In genomic region chr17:72123964-72124791, GRCh38 we compare ENCODE assay signal across 1 cellular context.
A peak's percentile ranks its signal among the peaks of the same experiment; 100 is the strongest.
TF ChIP-seq lines count a peak whose summit lies in the region.

No MANE protein-coding gene starts in this region.

TF ChIP-seq in HepG2, 621 proteins besides CTCF, POLR2A, EP300 and RAD21 (continued from another document and continues in another):
- TF ChIP-seq, protein P1, sequence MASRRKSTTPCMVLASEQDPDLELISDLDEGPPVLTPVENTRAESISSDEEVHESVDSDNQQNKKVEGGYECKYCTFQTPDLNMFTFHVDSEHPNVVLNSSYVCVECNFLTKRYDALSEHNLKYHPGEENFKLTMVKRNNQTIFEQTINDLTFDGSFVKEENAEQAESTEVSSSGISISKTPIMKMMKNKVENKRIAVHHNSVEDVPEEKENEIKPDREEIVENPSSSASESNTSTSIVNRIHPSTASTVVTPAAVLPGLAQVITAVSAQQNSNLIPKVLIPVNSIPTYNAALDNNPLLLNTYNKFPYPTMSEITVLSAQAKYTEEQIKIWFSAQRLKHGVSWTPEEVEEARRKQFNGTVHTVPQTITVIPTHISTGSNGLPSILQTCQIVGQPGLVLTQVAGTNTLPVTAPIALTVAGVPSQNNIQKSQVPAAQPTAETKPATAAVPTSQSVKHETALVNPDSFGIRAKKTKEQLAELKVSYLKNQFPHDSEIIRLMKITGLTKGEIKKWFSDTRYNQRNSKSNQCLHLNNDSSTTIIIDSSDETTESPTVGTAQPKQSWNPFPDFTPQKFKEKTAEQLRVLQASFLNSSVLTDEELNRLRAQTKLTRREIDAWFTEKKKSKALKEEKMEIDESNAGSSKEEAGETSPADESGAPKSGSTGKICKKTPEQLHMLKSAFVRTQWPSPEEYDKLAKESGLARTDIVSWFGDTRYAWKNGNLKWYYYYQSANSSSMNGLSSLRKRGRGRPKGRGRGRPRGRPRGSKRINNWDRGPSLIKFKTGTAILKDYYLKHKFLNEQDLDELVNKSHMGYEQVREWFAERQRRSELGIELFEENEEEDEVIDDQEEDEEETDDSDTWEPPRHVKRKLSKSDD (CRISPR knock-in tag; IDR thresholded peaks at IDR 0.05; ENCODE audit: low read depth), result no peak
- TF ChIP-seq ELF4 (CRISPR knock-in tag; IDR thresholded peaks at IDR 0.05; ENCODE audit: borderline replicate concordance) (no peak; the same call in 1 of the 2 replicates), MXD1 (CRISPR knock-in tag; IDR thresholded peaks at IDR 0.05) (no peak), ZC3H13 (CRISPR knock-in tag; IDR thresholded peaks at IDR 0.05) (peak; percentile 98), POLR2AphosphoS5 (IDR thresholded peaks at IDR 0.05; ENCODE audit: low read depth, low read length) (peak; percentile 70), ZNF224 (CRISPR knock-in tag; IDR thresholded peaks at IDR 0.05) (no peak), ZNF343 (CRISPR knock-in tag; IDR thresholded peaks at IDR 0.05) (no peak), ZNF530 (CRISPR knock-in tag; IDR thresholded peaks at IDR 0.05; ENCODE audit: low read depth) (no peak), SYNCRIP (IDR thresholded peaks at IDR 0.05; ENCODE audit: insufficient read depth, low read depth, low read length) (no peak), SMYD3 (CRISPR knock-in tag; IDR thresholded peaks at IDR 0.05) (no peak), ZBTB14 (CRISPR knock-in tag; IDR thresholded peaks at IDR 0.05) (peak; percentile 30; the same call in 1 of the 2 replicates), ATRX (CRISPR knock-in tag; IDR thresholded peaks at IDR 0.05; ENCODE audit: borderline replicate concordance) (no peak), NFE2L1 (CRISPR knock-in tag; IDR thresholded peaks at IDR 0.05; ENCODE audit: borderline replicate concordance) (no peak), CCDC6 (CRISPR knock-in tag; IDR thresholded peaks at IDR 0.05) (no peak), EHMT2 (IDR thresholded peaks at IDR 0.05; ENCODE audit: borderline replicate concordance, low read depth, low read length) (no peak), ZNF777 (CRISPR knock-in tag; IDR thresholded peaks at IDR 0.05) (0 out of 2 replicates have a peak, but pooled peaks have one; percentile 13), ZFP82 (CRISPR knock-in tag; IDR thresholded peaks at IDR 0.05; ENCODE audit: borderline replicate concordance) (no peak), ZFP62 (CRISPR knock-in tag; IDR thresholded peaks at IDR 0.05) (no peak), SP1 (IDR thresholded peaks at IDR 0.05) (no peak), SP1 (CRISPR knock-in tag; IDR thresholded peaks at IDR 0.05) (no peak), ZNF644 (CRISPR knock-in tag; IDR thresholded peaks at IDR 0.05; ENCODE audit: low read depth) (no peak), ZIK1 (CRISPR knock-in tag; IDR thresholded peaks at IDR 0.05; ENCODE audit: borderline replicate concordance, low read depth) (no peak), RBAK (CRISPR knock-in tag; IDR thresholded peaks at IDR 0.05) (no peak), NCOA2 (CRISPR knock-in tag; IDR thresholded peaks at IDR 0.05) (no peak), ZNF136 (CRISPR knock-in tag; IDR thresholded peaks at IDR 0.05; ENCODE audit: low read depth) (no peak), SP140L (CRISPR knock-in tag; IDR thresholded peaks at IDR 0.05; ENCODE audit: borderline replicate concordance) (no peak), ZNF24 (IDR thresholded peaks at IDR 0.05) (no peak), AHDC1 (CRISPR knock-in tag; IDR thresholded peaks at IDR 0.05; ENCODE audit: borderline replicate concordance) (no peak), PBX3 (CRISPR knock-in tag; IDR thresholded peaks at IDR 0.05; ENCODE audit: borderline replicate concordance) (no peak), ZFP36L1 (CRISPR knock-in tag; IDR thresholded peaks at IDR 0.05) (no peak), ADNP (CRISPR knock-in tag; IDR thresholded peaks at IDR 0.05) (0 out of 2 replicates have a peak, but pooled peaks have one; percentile 7), ZNF44 (CRISPR knock-in tag; IDR thresholded peaks at IDR 0.05) (no peak), ZNF317 (CRISPR knock-in tag; IDR thresholded peaks at IDR 0.05) (no peak), SP4 (CRISPR knock-in tag; IDR thresholded peaks at IDR 0.05) (no peak), ZBTB7A (CRISPR knock-in tag; IDR thresholded peaks at IDR 0.05) (peak; percentile 43; the same call in 1 of the 2 replicates), ZNF296 (CRISPR knock-in tag; conservative IDR thresholded peaks at IDR 0.05) (no peak)
- TF ChIP-seq, protein P2, sequence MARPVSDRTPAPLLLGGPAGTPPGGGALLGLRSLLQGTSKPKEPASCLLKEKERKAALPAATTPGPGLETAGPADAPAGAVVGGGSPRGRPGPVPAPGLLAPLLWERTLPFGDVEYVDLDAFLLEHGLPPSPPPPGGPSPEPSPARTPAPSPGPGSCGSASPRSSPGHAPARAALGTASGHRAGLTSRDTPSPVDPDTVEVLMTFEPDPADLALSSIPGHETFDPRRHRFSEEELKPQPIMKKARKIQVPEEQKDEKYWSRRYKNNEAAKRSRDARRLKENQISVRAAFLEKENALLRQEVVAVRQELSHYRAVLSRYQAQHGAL (CRISPR knock-in tag; IDR thresholded peaks at IDR 0.05; ENCODE audit: not compliant biosample characterization), result no peak
- TF ChIP-seq, protein P3, sequence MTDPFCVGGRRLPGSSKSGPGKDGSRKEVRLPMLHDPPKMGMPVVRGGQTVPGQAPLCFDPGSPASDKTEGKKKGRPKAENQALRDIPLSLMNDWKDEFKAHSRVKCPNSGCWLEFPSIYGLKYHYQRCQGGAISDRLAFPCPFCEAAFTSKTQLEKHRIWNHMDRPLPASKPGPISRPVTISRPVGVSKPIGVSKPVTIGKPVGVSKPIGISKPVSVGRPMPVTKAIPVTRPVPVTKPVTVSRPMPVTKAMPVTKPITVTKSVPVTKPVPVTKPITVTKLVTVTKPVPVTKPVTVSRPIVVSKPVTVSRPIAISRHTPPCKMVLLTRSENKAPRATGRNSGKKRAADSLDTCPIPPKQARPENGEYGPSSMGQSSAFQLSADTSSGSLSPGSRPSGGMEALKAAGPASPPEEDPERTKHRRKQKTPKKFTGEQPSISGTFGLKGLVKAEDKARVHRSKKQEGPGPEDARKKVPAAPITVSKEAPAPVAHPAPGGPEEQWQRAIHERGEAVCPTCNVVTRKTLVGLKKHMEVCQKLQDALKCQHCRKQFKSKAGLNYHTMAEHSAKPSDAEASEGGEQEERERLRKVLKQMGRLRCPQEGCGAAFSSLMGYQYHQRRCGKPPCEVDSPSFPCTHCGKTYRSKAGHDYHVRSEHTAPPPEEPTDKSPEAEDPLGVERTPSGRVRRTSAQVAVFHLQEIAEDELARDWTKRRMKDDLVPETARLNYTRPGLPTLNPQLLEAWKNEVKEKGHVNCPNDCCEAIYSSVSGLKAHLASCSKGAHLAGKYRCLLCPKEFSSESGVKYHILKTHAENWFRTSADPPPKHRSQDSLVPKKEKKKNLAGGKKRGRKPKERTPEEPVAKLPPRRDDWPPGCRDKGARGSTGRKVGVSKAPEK (CRISPR knock-in tag; IDR thresholded peaks at IDR 0.05; ENCODE audit: borderline replicate concordance), result no peak
- TF ChIP-seq, protein P4, sequence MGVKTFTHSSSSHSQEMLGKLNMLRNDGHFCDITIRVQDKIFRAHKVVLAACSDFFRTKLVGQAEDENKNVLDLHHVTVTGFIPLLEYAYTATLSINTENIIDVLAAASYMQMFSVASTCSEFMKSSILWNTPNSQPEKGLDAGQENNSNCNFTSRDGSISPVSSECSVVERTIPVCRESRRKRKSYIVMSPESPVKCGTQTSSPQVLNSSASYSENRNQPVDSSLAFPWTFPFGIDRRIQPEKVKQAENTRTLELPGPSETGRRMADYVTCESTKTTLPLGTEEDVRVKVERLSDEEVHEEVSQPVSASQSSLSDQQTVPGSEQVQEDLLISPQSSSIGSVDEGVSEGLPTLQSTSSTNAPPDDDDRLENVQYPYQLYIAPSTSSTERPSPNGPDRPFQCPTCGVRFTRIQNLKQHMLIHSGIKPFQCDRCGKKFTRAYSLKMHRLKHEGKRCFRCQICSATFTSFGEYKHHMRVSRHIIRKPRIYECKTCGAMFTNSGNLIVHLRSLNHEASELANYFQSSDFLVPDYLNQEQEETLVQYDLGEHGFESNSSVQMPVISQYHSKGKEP (CRISPR knock-in tag; IDR thresholded peaks at IDR 0.05), result no peak
- TF ChIP-seq, protein P5, sequence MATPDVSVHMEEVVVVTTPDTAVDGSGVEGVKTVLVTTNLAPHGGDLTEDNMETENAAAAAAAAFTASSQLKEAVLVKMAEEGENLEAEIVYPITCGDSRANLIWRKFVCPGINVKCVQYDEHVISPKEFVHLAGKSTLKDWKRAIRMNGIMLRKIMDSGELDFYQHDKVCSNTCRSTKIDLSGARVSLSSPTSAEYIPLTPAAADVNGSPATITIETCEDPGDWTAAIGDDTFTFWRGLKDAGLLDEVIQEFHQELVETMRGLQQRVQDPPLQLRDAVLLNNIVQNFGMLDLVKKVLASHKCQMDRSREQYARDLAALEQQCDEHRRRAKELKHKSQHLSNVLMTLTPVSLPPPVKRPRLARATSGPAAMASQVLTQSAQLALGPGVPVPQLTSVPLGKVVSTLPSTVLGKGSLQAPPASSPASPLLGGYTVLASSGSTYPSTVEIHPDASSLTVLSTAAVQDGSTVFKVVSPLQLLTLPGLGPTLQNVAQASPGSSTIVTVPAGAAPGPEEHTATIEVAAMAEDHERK (CRISPR knock-in tag; IDR thresholded peaks at IDR 0.05; ENCODE audit: low read depth), result no peak
- TF ChIP-seq, protein P6, sequence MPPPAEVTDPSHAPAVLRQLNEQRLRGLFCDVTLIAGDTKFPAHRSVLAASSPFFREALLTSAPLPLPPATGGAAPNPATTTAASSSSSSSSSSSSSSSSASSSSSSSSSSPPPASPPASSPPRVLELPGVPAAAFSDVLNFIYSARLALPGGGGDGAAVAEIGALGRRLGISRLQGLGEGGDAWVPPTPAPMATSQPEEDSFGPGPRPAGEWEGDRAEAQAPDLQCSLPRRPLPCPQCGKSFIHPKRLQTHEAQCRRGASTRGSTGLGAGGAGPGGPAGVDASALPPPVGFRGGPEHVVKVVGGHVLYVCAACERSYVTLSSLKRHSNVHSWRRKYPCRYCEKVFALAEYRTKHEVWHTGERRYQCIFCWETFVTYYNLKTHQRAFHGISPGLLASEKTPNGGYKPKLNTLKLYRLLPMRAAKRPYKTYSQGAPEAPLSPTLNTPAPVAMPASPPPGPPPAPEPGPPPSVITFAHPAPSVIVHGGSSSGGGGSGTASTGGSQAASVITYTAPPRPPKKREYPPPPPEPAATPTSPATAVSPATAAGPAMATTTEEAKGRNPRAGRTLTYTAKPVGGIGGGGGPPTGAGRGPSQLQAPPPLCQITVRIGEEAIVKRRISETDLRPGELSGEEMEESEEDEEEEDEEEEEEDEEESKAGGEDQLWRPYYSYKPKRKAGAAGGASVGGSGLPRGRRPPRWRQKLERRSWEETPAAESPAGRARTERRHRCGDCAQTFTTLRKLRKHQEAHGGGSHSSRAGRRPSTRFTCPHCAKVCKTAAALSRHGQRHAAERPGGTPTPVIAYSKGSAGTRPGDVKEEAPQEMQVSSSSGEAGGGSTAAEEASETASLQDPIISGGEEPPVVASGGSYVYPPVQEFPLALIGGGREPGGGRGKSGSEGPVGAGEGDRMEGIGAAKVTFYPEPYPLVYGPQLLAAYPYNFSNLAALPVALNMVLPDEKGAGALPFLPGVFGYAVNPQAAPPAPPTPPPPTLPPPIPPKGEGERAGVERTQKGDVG (CRISPR knock-in tag; IDR thresholded peaks at IDR 0.05; ENCODE audit: borderline replicate concordance), result no peak; the same call in 1 of the 2 replicates
